6 cellular contexts compared by ENCODE assay signal in the genomic region with DNA sequence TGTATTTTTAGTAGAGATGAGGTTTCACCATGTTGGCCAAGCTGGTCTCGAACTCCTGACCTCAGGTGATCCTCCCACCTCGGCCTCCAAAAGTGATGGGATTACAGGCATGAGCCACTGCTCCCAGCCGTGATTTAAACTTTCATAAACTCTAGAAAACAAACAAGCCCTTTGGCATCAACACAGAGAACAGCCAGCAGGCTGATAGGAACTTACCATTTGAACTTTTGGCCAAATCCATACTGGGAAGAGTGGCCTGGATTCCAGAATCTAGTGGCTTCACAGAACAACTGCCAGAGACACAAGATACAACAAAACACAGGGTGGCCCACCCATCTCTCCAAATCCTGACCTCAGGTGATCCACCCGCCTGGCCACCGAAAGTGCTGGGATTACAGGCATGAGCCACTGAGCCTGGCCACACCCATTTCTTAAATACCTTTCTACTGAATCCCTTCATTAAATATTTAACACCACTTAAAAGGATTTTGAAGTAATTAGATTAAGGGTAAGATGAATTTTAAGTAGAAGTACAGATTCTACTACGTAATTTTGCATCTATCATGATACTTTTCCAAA. TPM values are rescaled to one million over a fixed set of nuclear protein-coding genes. Genes with fewer than 3 reads are reported as not detected.
A peak's percentile ranks its signal among the peaks of the same experiment; 100 is the strongest.
DNase-seq lines count a peak whose midpoint lies in the region; ATAC-seq, FAIRE-seq and TF ChIP-seq lines count a peak whose summit lies in the region.
"Not testable (repeated sequence)": the region's sequence is repeated elsewhere in the genome, so short reads cannot be mapped to it uniquely, and the experiment has no call there.

No MANE protein-coding gene starts in this region.

- H3K36me3 Mint-ChIP-seq in Caco-2 (ENCODE audit: insufficient read depth, unreplicated experiment): not testable (repeated sequence)

- H3K27ac Mint-ChIP-seq in Caco-2 (ENCODE audit: unreplicated experiment): peak overlapping the region; percentile 53

- not testable (repeated sequence) for H3K9me3 Mint-ChIP-seq in Caco-2 (ENCODE audit: unreplicated experiment)

- H3K56ac ChIP-seq in H1 (replicated peaks; ENCODE audit: insufficient read length, low read depth, low read length): not testable (repeated sequence)

- not testable (repeated sequence) for BruUV-seq in Caco-2 (replicated peaks; lab: Mats Ljungman, UMichigan); K562 (replicated peaks; lab: Mats Ljungman, UMichigan)

- not testable (repeated sequence) for H3K4me3 Mint-ChIP-seq in Caco-2 (ENCODE audit: unreplicated experiment)

- H3K4ac ChIP-seq in H1 (replicated peaks; ENCODE audit: insufficient read length, low read depth, low read length): not testable (repeated sequence)

- H3K18ac ChIP-seq in H1 (ENCODE audit: extremely low read depth, low read length): not testable (repeated sequence)

- FAIRE-seq in K562 (lab: Jason Lieb, UNC): peak; percentile 15
- FAIRE-seq in H1 (lab: Jason Lieb, UNC): not testable (repeated sequence)

- TF ChIP-seq POLR2A in K562 (conservative IDR thresholded peaks at IDR 0.05); H1 (IDR thresholded peaks at IDR 0.05; ENCODE audit: control extremely low read depth in 1 of 2, low read depth in 2 of 2, low read length in 2 of 2): not testable (repeated sequence)

- not testable (repeated sequence) for H3K79me2 ChIP-seq in K562 (ENCODE audit: control insufficient read depth, insufficient read depth, low read length); H1 (ENCODE audit: control insufficient read depth in 1 of 2, insufficient read depth in 2 of 2, low read length in 2 of 2)

- H3K27ac ChIP-seq in K562 (ENCODE audit: extremely low read depth, low read depth, low read length); H1 (ENCODE audit: low read depth, low read length); liver (ENCODE audit: low read depth in 1 of 2, low read length in 2 of 2): not testable (repeated sequence)

- POLR2A ChIA-PET in Caco-2 (lab: Charles Lee); K562 (lab: Yijun Ruan, JAX); H1 (lab: Charles Lee; ENCODE audit: partially characterized antibody): not testable (repeated sequence)

- H2BK120ac ChIP-seq in H1 (replicated peaks; ENCODE audit: low read depth, low read length): not testable (repeated sequence)

- not testable (repeated sequence) for H3K4me2 ChIP-seq in K562 (ENCODE audit: insufficient read depth, low read length); H1 (ENCODE audit: insufficient read depth in 1 of 2, low read depth in 2 of 2, low read length in 2 of 2)

- not testable (repeated sequence) for TF ChIP-seq RAD21 in K562 (CRISPR knock-in tag; conservative IDR thresholded peaks at IDR 0.05 in 1 of 2, IDR thresholded peaks at IDR 0.05 in 1 of 2); H1 (IDR thresholded peaks at IDR 0.05 in 1 of 2, conservative IDR thresholded peaks at IDR 0.05 in 1 of 2; ENCODE audit: low read depth in 2 of 2, low read length in 2 of 2); liver (IDR thresholded peaks at IDR 0.05)

- not testable (repeated sequence) for H3K9ac ChIP-seq in K562 (ENCODE audit: insufficient read depth in 1 of 2, low read depth in 2 of 2, low read length in 2 of 2); H1 (replicated peaks in 1 of 4; ENCODE audit: extremely low read depth in 1 of 4, low read depth in 3 of 4, low read length in 3 of 4); liver (ENCODE audit: low read depth in 1 of 2, low read length in 2 of 2)

- intact Hi-C loops in Caco-2 (cut with micrococcal nuclease; ENCODE audit: unreplicated experiment); K562 (cut with micrococcal nuclease): not testable (repeated sequence)

- H4K5ac ChIP-seq in H1 (ENCODE audit: insufficient read length, low read depth, low read length): not testable (repeated sequence)

- under 1% methylated on average over 6 of the region's 6 CpGs for WGBS in K562 (ENCODE audit: insufficient coverage, low coverage, missing lambda C conversion rate)
- whole genome bisulfite sequencing in H1 (ENCODE audit: extremely low coverage in 1 of 2, insufficient coverage in 1 of 2, insufficient read length in 1 of 2, insufficient replicate concordance in 2 of 2, low coverage in 1 of 2, low lambda C conversion rate in 2 of 2, missing lambda C conversion rate in 1 of 2), 2 experiments: 92% methylated on average over 6 of the region's 6 CpGs; no CpG with 5 or more reads in 1 of the 2 experiments
- 55% methylated on average over 6 of the region's 6 CpGs for WGBS in liver

- not testable (repeated sequence) for H3K23ac ChIP-seq in H1 (ENCODE audit: insufficient read length)

- H3K4me1 ChIP-seq in Caco-2: peaks cover 11% of the 10 kb centered on the region
- not testable (repeated sequence) for H3K4me1 ChIP-seq in K562 (replicated peaks in 1 of 2; ENCODE audit: control insufficient read depth in 2 of 2, insufficient read depth in 2 of 2, low read length in 2 of 2); liver (ENCODE audit: control insufficient read depth in 4 of 4, insufficient read depth in 4 of 4, low read length in 3 of 4)
- peaks cover 0 to 19% (median 5%) of the 10 kb centered on the region in 4 experiments; a peak in 5 of 7 replicates for H3K4me1 ChIP-seq in H1 (replicated peaks in 1 of 4; ENCODE audit: control insufficient read depth in 3 of 4, insufficient read depth in 4 of 4, low read length in 3 of 4)

- not testable (repeated sequence) for H3K36me3 ChIP-seq in Caco-2 (ENCODE audit: control insufficient read depth, insufficient read depth, low read length); K562 (ENCODE audit: control insufficient read depth, insufficient read depth, low read length); H1 (ENCODE audit: control insufficient read depth in 2 of 4, insufficient read depth in 4 of 4, low read length in 3 of 4); liver (ENCODE audit: control insufficient read depth in 4 of 4, insufficient read depth in 3 of 4, low read depth in 1 of 4, low read length in 3 of 4)

- H3K23me2 ChIP-seq in H1 (ENCODE audit: low read depth, low read length): not testable (repeated sequence)

- H2AK5ac ChIP-seq in H1 (ENCODE audit: low read depth, low read length): not testable (repeated sequence)

- not testable (repeated sequence) for H3K27me3 ChIP-seq in Caco-2 (replicated peaks; ENCODE audit: control insufficient read depth, insufficient read depth, low read length); K562 (ENCODE audit: control insufficient read depth in 2 of 2, insufficient read depth in 2 of 2, low read length in 2 of 2); H1 (replicated peaks in 1 of 4; ENCODE audit: control insufficient read depth in 3 of 4, extremely low read depth in 1 of 4, insufficient read depth in 3 of 4, low read length in 3 of 4); liver (ENCODE audit: control insufficient read depth in 4 of 4, insufficient read depth in 4 of 4, low read length in 3 of 4)

- not testable (repeated sequence) for H2BK20ac ChIP-seq in H1 (ENCODE audit: low read length)

- in situ Hi-C loops in K562 (cut with MboI): not testable (repeated sequence)

- H2BK15ac ChIP-seq in H1 (ENCODE audit: low read length): not testable (repeated sequence)

- not testable (repeated sequence) for H4K20me1 ChIP-seq in K562 (replicated peaks; ENCODE audit: control insufficient read depth, insufficient read depth, low read length); H1 (replicated peaks in 1 of 2; ENCODE audit: control insufficient read depth in 1 of 2, insufficient read depth in 2 of 2, low read length in 2 of 2)

- not testable (repeated sequence) for H3K27me3 Mint-ChIP-seq in Caco-2 (ENCODE audit: insufficient read depth, unreplicated experiment)

- not testable (repeated sequence) for H3K79me1 ChIP-seq in H1 (ENCODE audit: low read depth, low read length)

- CTCF ChIA-PET in Caco-2 (lab: Charles Lee); K562 (lab: Yijun Ruan, JAX; ENCODE audit: low intra/inter-chr PET ratio): not testable (repeated sequence)
- CTCF ChIA-PET in H1 (lab: Charles Lee; ENCODE audit: partially characterized antibody): interaction anchor here (1.0 kb wide), 1 partner anchor 29 kb away, joined by 3 read pairs; no protein-coding TSS in a partner anchor

- H3K4me3 ChIP-seq in Caco-2 (ENCODE audit: low read depth, low read length); K562; H1 (ENCODE audit: extremely low read depth in 1 of 4, insufficient read depth in 2 of 4, low read depth in 3 of 4, low read length in 4 of 4); liver (ENCODE audit: low read depth in 1 of 3, low read length in 3 of 3): not testable (repeated sequence)

- not testable (repeated sequence) for H4K8ac ChIP-seq in H1 (ENCODE audit: extremely low read depth, insufficient read depth, low read length)

- not testable (repeated sequence) for H2BK5ac ChIP-seq in H1 (ENCODE audit: low read depth, low read length)

- H2BK12ac ChIP-seq in H1 (ENCODE audit: low read depth, low read length): 0 out of 2 replicates have a peak overlapping the region, but pooled peaks have one; percentile 9

- not testable (repeated sequence) for H3K14ac ChIP-seq in H1 (ENCODE audit: insufficient read length)

- ATAC-seq in K562: not testable (repeated sequence)
- ATAC-seq in left lobe of liver: peak; percentile 88

- H4K91ac ChIP-seq in H1 (replicated peaks; ENCODE audit: insufficient read length, low read length): not testable (repeated sequence)

- H3K4me1 Mint-ChIP-seq in Caco-2 (ENCODE audit: low read depth, unreplicated experiment): not testable (repeated sequence)

- TF ChIP-seq EP300 in K562 (IDR thresholded peaks at IDR 0.05; ENCODE audit: low read length); H1 (IDR thresholded peaks at IDR 0.05; ENCODE audit: borderline replicate concordance in 1 of 2, low read depth in 2 of 2, low read length in 2 of 2): not testable (repeated sequence)

- DNase-seq in Caco-2; K562 (ENCODE audit: extremely low read depth in 1 of 4, low spot score in 3 of 4); H1 (ENCODE audit: low read depth in 1 of 2, low spot score in 2 of 2): not testable (repeated sequence)
- DNase-seq in NCI-H82 treated with DMSO at 0.1 percent for 48 hours (lab: John Stamatoyannopoulos, UW; ENCODE audit: unreplicated experiment) (peak; percentile 51), left lobe of liver (ENCODE audit: low spot score) (peak; percentile 46)

- H3K9me3 ChIP-seq in Caco-2; K562 (replicated peaks; ENCODE audit: control insufficient read depth, insufficient read depth, low read depth, low read length); H1 (ENCODE audit: insufficient read depth in 2 of 2, low read depth in 1 of 2, low read length in 1 of 2); liver (ENCODE audit: control insufficient read depth in 4 of 4, low read length in 3 of 4): not testable (repeated sequence)

- not testable (repeated sequence) for H3K9me1 ChIP-seq in K562 (ENCODE audit: control insufficient read depth, insufficient read depth, low read length)

- not testable (repeated sequence) for H2AFZ ChIP-seq in K562 (ENCODE audit: low read depth, low read length); H1 (ENCODE audit: low read length)

- not testable (repeated sequence) for TF ChIP-seq CTCF in Caco-2 (IDR thresholded peaks at IDR 0.05; ENCODE audit: insufficient read depth in 1 of 2, low read depth in 1 of 2, low read length in 1 of 2, severe bottlenecking in 1 of 2, unreplicated experiment in 1 of 2); K562 (IDR thresholded peaks at IDR 0.05 in 2 of 3, conservative IDR thresholded peaks at IDR 0.05 in 1 of 3; ENCODE audit: insufficient read depth in 2 of 3, low read depth in 1 of 3, low read length in 3 of 3); H1 (IDR thresholded peaks at IDR 0.05; ENCODE audit: control extremely low read depth in 1 of 3, insufficient read depth in 1 of 3, low read depth in 1 of 3, low read length in 3 of 3); liver (IDR thresholded peaks at IDR 0.05; ENCODE audit: low read depth, low read length, missing input control)

RNA-seq across cellular contexts. Expression of a gene that starts 60.0 kb away (rescaled TPM):
- total RNA-seq in Caco-2 (2022) (24.0 and 27.4 TPM in 2 replicates), K562 (2014; rRNA removed) (0.59 and 1.4 TPM in 2 replicates), K562 (2014; rRNA removed; fragmentation: Illumina TruSeq; extraction: Trizol) (1.5 TPM in 2 replicates), K562 (2015; rRNA removed; fragmentation: Illumina TruSeq; extraction: Trizol) (0.98 and 1.0 TPM in 2 replicates), K562 (2021) (2.3 TPM in 2 replicates), left lobe of liver (24.8 TPM), liver (10 to 100 TPM in 1 of 2 donors, 1 to 10 TPM in 1; 10.0 to 14.5 TPM)
- total RNA-seq in K562 (2011; cell fraction: chromatin; rRNA removed; ENCODE audit: low replicate concordance): 0.58 and 1.1 TPM in 2 replicates
- total RNA-seq in K562 (2011; cell fraction: nucleolus; rRNA removed): 0.79 and 1.8 TPM in 2 replicates
- total RNA-seq in K562 (2011; cell fraction: nucleoplasm; rRNA removed): 1.7 and 3.0 TPM in 2 replicates
- polyA plus RNA-seq in K562 (2011; rRNA removed) (1.9 and 4.0 TPM in 2 replicates), K562 (2014; fragmentation: Illumina TruSeq; extraction: Trizol) (3.2 and 3.9 TPM in 2 replicates), K562 (2014; fragmentation: Nextera tagmentation; extraction: Ambion mirVana) (1 to 10 TPM; 4.7 TPM), K562 (2014; rRNA removed) (1.5 and 1.9 TPM in 2 replicates), H1 (2011; rRNA removed) (38.7 and 61.2 TPM in 2 replicates), liver (10 to 100 TPM; 26.9 to 33.2 TPM)
- polyA plus RNA-seq in K562 (2011; cell fraction: cytosol; rRNA removed): 1.3 and 4.4 TPM in 2 replicates
- 0.40 and 2.3 TPM in 2 replicates for polyA plus RNA-seq in K562 (2011; cell fraction: nucleus; rRNA removed)
- polyA plus RNA-seq in K562 (2012): 3.0 and 4.5 TPM in 2 replicates
- polyA minus RNA-seq in K562 (2011; rRNA and poly(A)+ RNA removed): 0.56 and 2.9 TPM in 2 replicates
- not detected in 2 replicates for polyA minus RNA-seq in K562 (2011; cell fraction: cytosol; rRNA and poly(A)+ RNA removed)
- polyA minus RNA-seq in K562 (2011; cell fraction: nucleus; rRNA and poly(A)+ RNA removed): 0.27 and 0.56 TPM in 2 replicates
- 26.4 and 26.9 TPM in 2 replicates for total RNA-seq in H1 (2021; fragmentation: NEBNext Ultra II Directional; extraction: Animal tissue kit (Norgen Biotek cat#: 25700))
- 44.4 TPM for polyA plus RNA-seq in H1 (2011; cell fraction: cytosol; rRNA removed)
- polyA plus RNA-seq in H1 (2011; cell fraction: nucleus; rRNA removed): 19.8 TPM
- polyA plus RNA-seq in H1 (2012, experiment 1 of 2): 24.4 to 32.5 TPM (median 27.6 TPM) in 4 replicates
- 17.7 TPM for polyA plus RNA-seq in H1 (2012, experiment 2 of 2)
- 32.6 TPM for polyA plus RNA-seq in H1 (2013, experiment 1 of 2)
- polyA plus RNA-seq in H1 (2013, experiment 2 of 2): 39.2 TPM
- polyA minus RNA-seq in H1 (2011; rRNA and poly(A)+ RNA removed): 39.0 and 53.2 TPM in 2 replicates
- 12.3 TPM for polyA minus RNA-seq in H1 (2011; cell fraction: cytosol; rRNA and poly(A)+ RNA removed)
- polyA minus RNA-seq in H1 (2011; cell fraction: nucleus; rRNA and poly(A)+ RNA removed): 13.1 TPM
